Comparison of ENCODE assay signal across 3 cellular contexts in the genomic region with DNA sequence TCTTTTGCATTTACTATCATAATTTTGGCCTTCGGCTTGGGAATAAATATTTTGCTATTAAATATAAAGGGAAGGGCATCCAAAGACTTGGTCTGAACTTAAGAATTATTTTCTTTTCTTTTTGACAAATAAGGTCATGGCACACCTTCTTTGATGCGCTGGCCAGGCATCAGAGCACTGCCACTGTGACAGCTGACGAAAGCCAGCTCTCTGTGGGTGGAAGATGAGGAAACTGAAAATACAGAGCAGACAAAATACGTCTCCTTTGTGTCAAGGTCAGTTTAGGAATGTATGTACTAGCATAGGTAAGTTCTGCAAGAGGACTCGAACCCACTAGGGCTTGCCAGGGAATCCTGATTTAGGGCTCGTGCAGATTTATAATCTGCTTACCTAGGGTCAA.
"Had no signal": no experiment of that assay in that cellular context is flagged by ENCODE, and none has a peak within 500 bp of the region (broad histone marks: within the 10 kb centered on the region; RNA-seq: fewer than 3 reads in every experiment).

No MANE protein-coding gene starts in this region.

- DNase-seq: GDM1, GF-D8 had no signal

- ATAC-seq: GM12878 had no signal
